28 cellular contexts compared by ENCODE assay signal in genomic region chr1:200124309-200124708, GRCh38.
"Had no signal": no experiment of that assay in that cellular context is flagged by ENCODE, and none has a peak within 500 bp of the region (broad histone marks: within the 10 kb centered on the region; RNA-seq: fewer than 3 reads in every experiment).

No MANE protein-coding gene starts in this region.

- FAIRE-seq: colon, endometrium, islet of Langerhans, keratinocyte had no signal

- DNase-seq: dermis blood vessel endothelial cell; dorsolateral prefrontal cortex; effector CD4-positive, alpha-beta T cell; effector memory CD4-positive, alpha-beta T cell; erythroblast; esophagus squamous epithelium; foreskin fibroblast; foreskin melanocyte; gastrocnemius medialis; glutamatergic neuron; head of caudate nucleus; heart right ventricle; hippocampal formation; left cardiac atrium; left lung; left ventricle myocardium superior; lower lobe of right lung; mesenchymal stem cell; mucosa of descending colon; naive B cell had no signal

- H3K9me3 Mint-ChIP-seq: mesothelial cell of epicardium, naive B cell had no signal

- H3K9me3 ChIP-seq: esophagus squamous epithelium, gastrocnemius medialis, heart right ventricle, left lung, lower lobe of right lung, mucosa of descending colon had no signal

- H3K27ac ChIP-seq: coronary artery, dorsolateral prefrontal cortex, epithelial cell of prostate, esophagus squamous epithelium, gastrocnemius medialis, heart right ventricle, left lung, lower lobe of right lung had no signal

- H3K27ac Mint-ChIP-seq: mesothelial cell of epicardium, naive B cell had no signal

- H3K36me3 ChIP-seq: esophagus squamous epithelium, gastrocnemius medialis, heart right ventricle, left lung, lower lobe of right lung had no signal

- H3K27me3 ChIP-seq: gastrocnemius medialis, left lung had no signal

- H3K36me3 Mint-ChIP-seq: mesothelial cell of epicardium, naive B cell had no signal

- H3K4me3 ChIP-seq: coronary artery, dorsolateral prefrontal cortex, esophagus squamous epithelium, gastrocnemius medialis, heart right ventricle, left lung, lower lobe of right lung, mucosa of descending colon had no signal

- H3K4me1 ChIP-seq: esophagus squamous epithelium, gastrocnemius medialis, left lung, lower lobe of right lung had no signal

- H3K4me3 Mint-ChIP-seq: mesothelial cell of epicardium, naive B cell had no signal

- ATAC-seq: esophagus mucosa, gastrocnemius medialis, heart right ventricle, left cardiac atrium, left lung, left ventricle myocardium superior, lower lobe of right lung, mucosa of descending colon had no signal
